ENCODE assay signal across 20 cellular contexts in the genomic region with DNA sequence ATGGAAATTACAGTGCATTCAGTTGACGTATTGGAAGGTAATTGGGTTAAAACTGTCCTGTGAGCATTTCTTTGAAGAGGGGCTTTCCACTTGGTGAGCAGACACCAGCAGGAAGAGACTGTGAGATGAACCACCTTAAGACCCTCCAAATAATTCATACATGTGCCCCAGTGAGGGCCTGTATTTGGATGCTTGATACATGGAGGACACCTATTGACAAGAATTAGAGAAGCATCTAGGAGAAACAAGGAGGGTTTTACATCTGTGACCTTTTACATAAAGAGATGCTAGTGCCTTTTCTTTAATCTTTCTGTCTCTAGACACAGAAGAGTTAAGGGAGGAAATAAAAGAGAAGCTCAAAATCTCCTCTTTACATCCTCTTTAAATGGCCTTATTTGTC.
"Had no signal": no experiment of that assay in that cellular context is flagged by ENCODE, and none has a peak within 500 bp of the region (broad histone marks: within the 10 kb centered on the region; RNA-seq: fewer than 3 reads in every experiment).

No MANE protein-coding gene starts in this region.

- H3K36me3 Mint-ChIP-seq: activated naive CD4-positive, alpha-beta T cell treated with anti-CD3 and anti-CD28 coated beads, Interleukin-2, amount 50 U/mL, for 24 hours; immature natural killer cell; naive thymus-derived CD4-positive, alpha-beta T cell had no signal

- H3K4me1 Mint-ChIP-seq: activated naive CD4-positive, alpha-beta T cell treated with anti-CD3 and anti-CD28 coated beads, Interleukin-2, amount 50 U/mL, for 24 hours; immature natural killer cell; naive thymus-derived CD4-positive, alpha-beta T cell had no signal

- H3K27me3 Mint-ChIP-seq: activated naive CD4-positive, alpha-beta T cell treated with anti-CD3 and anti-CD28 coated beads, Interleukin-2, amount 50 U/mL, for 24 hours; naive thymus-derived CD4-positive, alpha-beta T cell had no signal

- H3K27ac Mint-ChIP-seq: activated naive CD4-positive, alpha-beta T cell treated with anti-CD3 and anti-CD28 coated beads, Interleukin-2, amount 50 U/mL, for 24 hours; immature natural killer cell; naive thymus-derived CD4-positive, alpha-beta T cell had no signal

- H3K4me3 Mint-ChIP-seq: activated naive CD4-positive, alpha-beta T cell treated with anti-CD3 and anti-CD28 coated beads, Interleukin-2, amount 50 U/mL, for 24 hours; immature natural killer cell; naive thymus-derived CD4-positive, alpha-beta T cell had no signal

- FAIRE-seq: TTC549 had no signal

- ATAC-seq: body of pancreas; foreskin keratinocyte; left lung; naive thymus-derived CD4-positive, alpha-beta T cell; psoas muscle; right cardiac atrium; stimulated activated naive CD8-positive, alpha-beta T cell treated with anti-CD3 and anti-CD28 coated beads, Interleukin-15, Interleukin-2, amounts not matched to agents 100 U/mL and 50 U/mL, for 24 hours; upper lobe of right lung had no signal

- DNase-seq: activated CD4-positive, alpha-beta T cell treated with anti-CD3 and anti-CD28 coated beads for 1 hour; activated CD4-positive, alpha-beta T cell treated with anti-CD3 and anti-CD28 coated beads, Interleukin-2, amount 50 U/mL, for 1 hour; activated gamma-delta T cell treated with Interleukin-2 at 50 U/mL for 16 hours; activated T-cell treated with anti-CD3 and anti-CD28 coated beads, Interleukin-2, amount 50 U/mL, for 1 hour; anterior cingulate cortex; body of pancreas; erythroblast; foreskin keratinocyte; immature natural killer cell; left lung; naive thymus-derived CD4-positive, alpha-beta T cell; psoas muscle; stimulated activated CD4-positive, alpha-beta T cell treated with anti-CD3 and anti-CD28 coated beads, Interleukin-4, amount 100 ng/mL, for 24 hours; stimulated activated naive CD8-positive, alpha-beta T cell treated with anti-CD3 and anti-CD28 coated beads, Interleukin-15, Interleukin-2, amounts not matched to agents 100 U/mL and 50 U/mL, for 24 hours; thyroid gland; upper lobe of right lung; WERI-Rb-1 had no signal
